17 cellular contexts compared by ENCODE assay signal in genomic region chr9:8719833-8720486, GRCh38.
"Had no signal": no experiment of that assay in that cellular context is flagged by ENCODE, and none has a peak within 500 bp of the region (broad histone marks: within the 10 kb centered on the region; RNA-seq: fewer than 3 reads in every experiment).

No MANE protein-coding gene starts in this region.

- H3K36me3 ChIP-seq: brain microvascular endothelial cell, left ventricle myocardium inferior, sigmoid colon, tibial artery, vagina had no signal

- H3K4me3 Mint-ChIP-seq: T-cell had no signal

- H3K27me3 ChIP-seq: brain microvascular endothelial cell, sigmoid colon, tibial artery, vagina had no signal

- H3K27me3 Mint-ChIP-seq: T-cell had no signal

- H3K27ac Mint-ChIP-seq: activated naive CD4-positive, alpha-beta T cell treated with anti-CD3 and anti-CD28 coated beads, Interleukin-2, amount 50 U/mL, for 72 hours; T-cell had no signal

- H3K9me3 Mint-ChIP-seq: activated naive CD4-positive, alpha-beta T cell treated with anti-CD3 and anti-CD28 coated beads, Interleukin-2, amount 50 U/mL, for 72 hours; T-cell had no signal

- H3K36me3 Mint-ChIP-seq: activated naive CD4-positive, alpha-beta T cell treated with anti-CD3 and anti-CD28 coated beads, Interleukin-2, amount 50 U/mL, for 72 hours; T-cell had no signal

- H3K4me1 ChIP-seq: sigmoid colon, vagina had no signal

- ATAC-seq: activated naive CD4-positive, alpha-beta T cell treated with anti-CD3 and anti-CD28 coated beads, Interleukin-2, amount 50 U/mL, for 72 hours; T-cell had no signal

- DNase-seq: activated CD4-positive, alpha-beta T cell treated with anti-CD3 and anti-CD28 coated beads for 1 hour; activated gamma-delta T cell treated with Interleukin-2 at 50 U/mL for 16 hours; brain microvascular endothelial cell; central memory CD4-positive, alpha-beta T cell; foreskin melanocyte; left ventricle myocardium inferior; mammary epithelial cell; occipital lobe; posterior cingulate gyrus; sigmoid colon; stimulated activated CD4-positive, alpha-beta T cell treated with anti-CD3 and anti-CD28 coated beads, Interleukin-4, amount 100 ng/mL, for 24 hours; stimulated activated naive CD4-positive, alpha-beta T cell treated with Interleukin-2 at 50 U/mL for 16 hours; T-cell; T-helper 9 cell; tibial artery had no signal

- H3K27ac ChIP-seq: brain microvascular endothelial cell, left ventricle myocardium inferior, sigmoid colon, tibial artery, vagina had no signal

- H3K4me3 ChIP-seq: left ventricle myocardium inferior, sigmoid colon, tibial artery, vagina had no signal

- H3K9me3 ChIP-seq: left ventricle myocardium inferior, sigmoid colon, tibial artery, vagina had no signal
